Comparison of ENCODE assay signal across 28 cellular contexts in genomic region chr2:22673501-22673900, GRCh38.
"Had no signal": no experiment of that assay in that cellular context is flagged by ENCODE, and none has a peak within 500 bp of the region (broad histone marks: within the 10 kb centered on the region; RNA-seq: fewer than 3 reads in every experiment).

No MANE protein-coding gene starts in this region.

- H3K79me2 ChIP-seq: hepatocyte had no signal

- H3K4me2 ChIP-seq: hepatocyte, neural progenitor cell had no signal

- DNase-seq: dermis blood vessel endothelial cell; effector memory CD4-positive, alpha-beta T cell; foreskin keratinocyte; heart left ventricle; left cardiac atrium; left lung; mesenchymal stem cell; midbrain; naive thymus-derived CD4-positive, alpha-beta T cell; occipital lobe; ovary; posterior cingulate gyrus; psoas muscle; right cardiac atrium; sigmoid colon; stimulated activated CD4-positive, alpha-beta T cell treated with anti-CD3 and anti-CD28 coated beads, Interleukin-2, amount 100 ng/mL, for 24 hours; stimulated activated CD4-positive, alpha-beta T cell treated with anti-CD3 and anti-CD28 coated beads, Interleukin-4, amount 100 ng/mL, for 24 hours; stimulated activated naive CD4-positive, alpha-beta T cell treated with Interleukin-2 at 50 U/mL for 16 hours; stomach; thyroid gland had no signal

- H2AFZ ChIP-seq: hepatocyte, neural progenitor cell had no signal

- H3K9ac ChIP-seq: neural progenitor cell had no signal

- FAIRE-seq: endothelial cell of umbilical vein, islet of Langerhans had no signal

- H3K4me3 ChIP-seq: esophagus muscularis mucosa, gastroesophageal sphincter, heart left ventricle, hepatocyte, left lung, neural progenitor cell, ovary, psoas muscle, sigmoid colon, stomach, thyroid gland, vagina had no signal

- ATAC-seq: foreskin keratinocyte; gastroesophageal sphincter; heart left ventricle; left cardiac atrium; left lung; naive thymus-derived CD4-positive, alpha-beta T cell; psoas muscle; right cardiac atrium; stimulated activated effector memory CD8-positive, alpha-beta T cell treated with anti-CD3 and anti-CD28 coated beads, Interleukin-12 subunit alpha, Interleukin-12 subunit beta, amount 100 ng/mL, for 72 hours had no signal

- H3K4me1 ChIP-seq: esophagus muscularis mucosa, foreskin keratinocyte, gastroesophageal sphincter, heart left ventricle, left lung, neural progenitor cell, psoas muscle, sigmoid colon, stomach, thyroid gland, vagina had no signal

- H3K27me3 ChIP-seq: esophagus muscularis mucosa, foreskin keratinocyte, gastroesophageal sphincter, heart left ventricle, hepatocyte, left lung, neural progenitor cell, ovary, sigmoid colon, stomach, thyroid gland, vagina had no signal

- H3K36me3 ChIP-seq: esophagus muscularis mucosa, gastroesophageal sphincter, heart left ventricle, left lung, neural progenitor cell, ovary, sigmoid colon, stomach, thyroid gland, vagina had no signal

- H3K9me3 ChIP-seq: esophagus muscularis mucosa, gastroesophageal sphincter, heart left ventricle, left lung, ovary, psoas muscle, sigmoid colon, stomach, thyroid gland, vagina had no signal

- H3K27ac ChIP-seq: esophagus muscularis mucosa, foreskin keratinocyte, gastroesophageal sphincter, heart left ventricle, hepatocyte, left lung, neural progenitor cell, ovary, psoas muscle, sigmoid colon, stomach, thyroid gland, vagina had no signal
